Comparison of ENCODE assay signal across 9 cellular contexts in genomic region chr7:140035400-140036223, GRCh38. TPM values are rescaled to one million over a fixed set of nuclear protein-coding genes. Genes with fewer than 3 reads are reported as not detected.
DNase-seq lines count a peak whose midpoint lies in the region; ATAC-seq and TF ChIP-seq lines count a peak whose summit lies in the region.
"Had no signal": no experiment of that assay in that cellular context is flagged by ENCODE, and none has a peak within 500 bp of the region (broad histone marks: within the 10 kb centered on the region; RNA-seq: fewer than 3 reads in every experiment).

No MANE protein-coding gene starts in this region.

- H3K27me3 ChIP-seq in HCT116 (ENCODE audit: insufficient read depth, low read length) (no peaks in the 10 kb centered on the region), adipocyte (replicated peaks; ENCODE audit: control insufficient read depth, insufficient read depth, low read length) (no peaks in the 10 kb centered on the region), Karpas-422 (ENCODE audit: low read length) (no peaks in the 10 kb centered on the region)

- H3K36me3 ChIP-seq in HCT116 (ENCODE audit: control insufficient read depth in 1 of 2, insufficient read depth in 2 of 2, low read length in 2 of 2) = no peaks in the 10 kb centered on the region
- H3K36me3 ChIP-seq in adipocyte (ENCODE audit: control insufficient read depth, insufficient read depth, low read length, severe bottlenecking) = peaks cover 6% of the 10 kb centered on the region
- H3K36me3 ChIP-seq in Karpas-422 (ENCODE audit: insufficient read depth, low read length) = no peaks in the 10 kb centered on the region

- no peak for TF ChIP-seq POLR2A in HCT116 (IDR thresholded peaks at IDR 0.05; ENCODE audit: borderline replicate concordance, extremely low read depth, insufficient read depth, insufficient read length)

- POLR2A ChIA-PET in HCT116 (lab: Charles Lee) = no interaction called here

- TF ChIP-seq RAD21 in HCT116 (IDR thresholded peaks at IDR 0.05; ENCODE audit: low read depth) = no peak

- intact Hi-C loops in HCT116 (cut with micrococcal nuclease) = no loop called here

- no TSS peak for BruUV-seq in HCT116 (replicated peaks; lab: Mats Ljungman, UMichigan)

- H3K27ac ChIP-seq in HCT116 (ENCODE audit: low read depth, low read length) = no peak overlapping the region
- no peak overlapping the region for H3K27ac ChIP-seq in Karpas-422 (ENCODE audit: low read length)

- ATAC-seq in HCT116 (no peak), GM19035 (IDR thresholded peaks at IDR 0.05; ENCODE audit: unreplicated experiment) (no peak), HG03378 (IDR thresholded peaks at IDR 0.05; ENCODE audit: unreplicated experiment) (no peak)

- no peaks in the 10 kb centered on the region for H3K9me2 ChIP-seq in HCT116 (ENCODE audit: insufficient read depth)
- H3K9me2 ChIP-seq in Karpas-422 (replicated peaks; ENCODE audit: insufficient read depth, low read length) = no peaks in the 10 kb centered on the region

- H3K9me3 ChIP-seq in HCT116 (ENCODE audit: control insufficient read depth in 1 of 2, insufficient read depth in 1 of 2, low read depth in 1 of 2, low read length in 2 of 2) (no peaks in the 10 kb centered on the region), adipocyte (ENCODE audit: control insufficient read depth, low read length) (no peaks in the 10 kb centered on the region), Karpas-422 (ENCODE audit: low read length) (no peaks in the 10 kb centered on the region)

- RAD21 ChIA-PET in HCT116 (lab: Charles Lee; ENCODE audit: low non-redundant PET in 1 of 2, low total read pairs in 2 of 2, uncharacterized antibody in 2 of 2, unreplicated experiment in 2 of 2) = no interaction called here

- no peak overlapping the region for H3K9ac ChIP-seq in HCT116 (ENCODE audit: low read length)
- no peak overlapping the region for H3K9ac ChIP-seq in adipocyte (ENCODE audit: low read length)
- H3K9ac ChIP-seq in Karpas-422 (ENCODE audit: low read length) = no peak overlapping the region

- no peak overlapping the region for H3K4me3 ChIP-seq in HCT116 (replicated peaks in 1 of 2; ENCODE audit: low read depth in 1 of 2, low read length in 2 of 2)
- H3K4me3 ChIP-seq in adipocyte (ENCODE audit: low read length) = no peak overlapping the region
- H3K4me3 ChIP-seq in foreskin fibroblast (ENCODE audit: low read depth in 1 of 2, low read length in 2 of 2) = no peak overlapping the region
- H3K4me3 ChIP-seq in Karpas-422 (ENCODE audit: low read length) = no peak overlapping the region

- H2AFZ ChIP-seq in HCT116 (ENCODE audit: low read depth, low read length, poor library complexity, severe bottlenecking) (no peak overlapping the region), Karpas-422 (ENCODE audit: low read length) (no peak overlapping the region)

- peaks cover 2 to 9% of the 10 kb centered on the region in 2 experiments; a peak in 2 of 4 replicates for H3K4me1 ChIP-seq in HCT116 (ENCODE audit: control insufficient read depth in 1 of 2, insufficient read depth in 2 of 2, low read length in 2 of 2)
- peaks cover 23% of the 10 kb centered on the region for H3K4me1 ChIP-seq in adipocyte (ENCODE audit: control insufficient read depth, insufficient read depth, low read length)
- peaks cover 6% of the 10 kb centered on the region; the same call in 1 of the 2 replicates for H3K4me1 ChIP-seq in Karpas-422 (ENCODE audit: low read length)

- DNase-seq in HCT116 (ENCODE audit: low read depth, low spot score) (no peak), adipocyte (ENCODE audit: low read depth) (peak; percentile 53), foreskin fibroblast (peak; percentile 72 to 85), stromal cell of bone marrow (ENCODE audit: low read depth) (peak; percentile 66), islet precursor cell (no peak), Karpas-422 (no peak)
- DNase-seq: anterior cingulate cortex had no signal

- H3K79me2 ChIP-seq in HCT116 (ENCODE audit: insufficient read depth, low read length) (no peaks in the 10 kb centered on the region), Karpas-422 (ENCODE audit: low read length) (no peaks in the 10 kb centered on the region)

- TF ChIP-seq CTCF in HCT116 (IDR thresholded peaks at IDR 0.05 in 2 of 3, conservative IDR thresholded peaks at IDR 0.05 in 1 of 3; ENCODE audit: borderline replicate concordance in 1 of 3, insufficient read depth in 1 of 3, low read depth in 2 of 3, low read length in 2 of 3) (no peak), foreskin fibroblast (IDR thresholded peaks at IDR 0.05; ENCODE audit: low read depth, low read length) (no peak)

- H3K4me2 ChIP-seq in HCT116 (ENCODE audit: low read length) (peak overlapping the region; percentile 34), Karpas-422 (ENCODE audit: low read depth, low read length, poor library complexity, severe bottlenecking) (no peak overlapping the region)

- H4K20me1 ChIP-seq in HCT116 (ENCODE audit: insufficient read depth) = no peaks in the 10 kb centered on the region
- H4K20me1 ChIP-seq in Karpas-422 (ENCODE audit: insufficient read depth, low read depth, low read length) = no peaks in the 10 kb centered on the region

- CTCF ChIA-PET in HCT116 (lab: Charles Lee) = no interaction called here

TF ChIP-seq in HCT116, 20 proteins besides CTCF, POLR2A, EP300 and RAD21:
- no peak for TF ChIP-seq CEBPB (IDR thresholded peaks at IDR 0.05; ENCODE audit: low read depth)
- TF ChIP-seq FOSL1 (IDR thresholded peaks at IDR 0.05; ENCODE audit: low read depth) = no peak
- TF ChIP-seq SRF (IDR thresholded peaks at IDR 0.05; ENCODE audit: low read depth) = no peak
- TF ChIP-seq JUND (IDR thresholded peaks at IDR 0.05) = no peak
- no peak for TF ChIP-seq ZNF274 (IDR thresholded peaks at IDR 0.05; ENCODE audit: low read depth, low read length)
- TF ChIP-seq YY1 (IDR thresholded peaks at IDR 0.05; ENCODE audit: extremely low read depth, insufficient replicate concordance, low read depth, low read length) = no peak
- TF ChIP-seq TCF7L2 (IDR thresholded peaks at IDR 0.05; ENCODE audit: borderline replicate concordance, extremely low read depth, insufficient read depth, insufficient read length) = no peak
- no peak for TF ChIP-seq POLR2AphosphoS5 (IDR thresholded peaks at IDR 0.05; ENCODE audit: low read depth, low read length)
- TF ChIP-seq ZFX (IDR thresholded peaks at IDR 0.05) = no peak
- no peak for TF ChIP-seq MAX (IDR thresholded peaks at IDR 0.05)
- no peak for TF ChIP-seq SP1 (IDR thresholded peaks at IDR 0.05; ENCODE audit: low read depth)
- no peak for TF ChIP-seq EZH2 (IDR thresholded peaks at IDR 0.05)
- no peak for TF ChIP-seq REST (IDR thresholded peaks at IDR 0.05; ENCODE audit: low read depth)
- no peak for TF ChIP-seq SIN3A (IDR thresholded peaks at IDR 0.05; ENCODE audit: low read depth)
- TF ChIP-seq ELF1 (IDR thresholded peaks at IDR 0.05; ENCODE audit: borderline replicate concordance, low read depth) = no peak

RNA-seq across cellular contexts. Expression of gene PARP12, which starts 27.1 kb away (rescaled TPM):
- total RNA-seq in HCT116 (2021; ENCODE audit: unreplicated experiment) = 17.7 TPM
- polyA plus RNA-seq in HCT116 (2012) = 11.4 and 17.3 TPM in 2 replicates
- 24.4 and 31.0 TPM in 2 replicates for total RNA-seq in Karpas-422 (2014; rRNA removed; shearing (Covaris generic); ENCODE audit: low replicate concordance)

Comparison
In these comparisons a context has a peak if more than half of its experiments do, and no peak if none do; other contexts are left out.
1. DNase-seq: peak in adipocyte (single experiment), foreskin fibroblast (2 of 2) and stromal cell of bone marrow (single experiment); none in HCT116 (single experiment), islet precursor cell (single experiment) and Karpas-422 (single experiment).